In genomic region chr21:29789393-29789792, GRCh38 we compare ENCODE assay signal across 1 cellular context.
TF ChIP-seq lines count a peak whose summit lies in the region.

No MANE protein-coding gene starts in this region.

TF ChIP-seq in K562, 482 proteins besides CTCF, POLR2A, EP300 and RAD21 (continued from another document):
- no peak for TF ChIP-seq MGA (IDR thresholded peaks at IDR 0.05)
- TF ChIP-seq ARID4B (CRISPR knock-in tag; IDR thresholded peaks at IDR 0.05), result no peak
- TF ChIP-seq PTBP1 (IDR thresholded peaks at IDR 0.05; ENCODE audit: low read depth, low read length), result no peak
- no peak for TF ChIP-seq ARID1B (IDR thresholded peaks at IDR 0.05)
- TF ChIP-seq PREB (CRISPR knock-in tag; IDR thresholded peaks at IDR 0.05), result no peak
- TF ChIP-seq ZNF277 (CRISPR knock-in tag; IDR thresholded peaks at IDR 0.05; ENCODE audit: borderline replicate concordance), result no peak
- no peak for TF ChIP-seq DIDO1 (tag; IDR thresholded peaks at IDR 0.05; ENCODE audit: low read depth)
- TF ChIP-seq ZFP30 (CRISPR knock-in tag; IDR thresholded peaks at IDR 0.05; ENCODE audit: borderline replicate concordance), result no peak
- no peak for TF ChIP-seq MEF2A (IDR thresholded peaks at IDR 0.05; ENCODE audit: control insufficient read depth, low read depth, low read length)
- no peak for TF ChIP-seq THRA (IDR thresholded peaks at IDR 0.05)
- no peak for TF ChIP-seq HBP1 (CRISPR knock-in tag; IDR thresholded peaks at IDR 0.05)
- TF ChIP-seq HMG20B (CRISPR knock-in tag; IDR thresholded peaks at IDR 0.05), result no peak
- no peak for TF ChIP-seq ZBTB34 (CRISPR knock-in tag; IDR thresholded peaks at IDR 0.05)
TF ChIP-seq in K562: peak in this region for 0.
